ENCODE assay signal across 11 cellular contexts in genomic region chr5:54580997-54581741, GRCh38.
DNase-seq lines count a peak whose midpoint lies in the region; ATAC-seq and TF ChIP-seq lines count a peak whose summit lies in the region.
"Had no signal": no experiment of that assay in that cellular context is flagged by ENCODE, and none has a peak within 500 bp of the region (broad histone marks: within the 10 kb centered on the region; RNA-seq: fewer than 3 reads in every experiment).

No MANE protein-coding gene starts in this region.

- CTCF ChIA-PET in OCI-LY7 (lab: Charles Lee; ENCODE audit: unreplicated experiment), result no interaction called here

- H3K4me1 ChIP-seq in OCI-LY7 (ENCODE audit: insufficient read depth, low read length, poor library complexity, severe bottlenecking) (no peaks in the 10 kb centered on the region), urinary bladder (ENCODE audit: insufficient read depth) (peaks cover 2% of the 10 kb centered on the region)

- H4K20me1 ChIP-seq in OCI-LY7 (ENCODE audit: insufficient read depth, low read length), result no peaks in the 10 kb centered on the region

- ATAC-seq in HG03196 (IDR thresholded peaks at IDR 0.05; ENCODE audit: unreplicated experiment) (no peak), GM18511 (IDR thresholded peaks at IDR 0.05; ENCODE audit: unreplicated experiment) (no peak)

- H3K27me3 Mint-ChIP-seq in nephron (ENCODE audit: low read depth), result peaks cover under 1% of the 10 kb centered on the region

- no peaks in the 10 kb centered on the region for H3K79me2 ChIP-seq in OCI-LY7 (ENCODE audit: insufficient read depth, low read depth, low read length)

- intact Hi-C loops in OCI-LY7 (cut with micrococcal nuclease; ENCODE audit: unreplicated experiment), result no loop called here

- H3K4me3 Mint-ChIP-seq in nephron, result no peak overlapping the region
- H3K4me3 Mint-ChIP-seq: activated T-helper 1 cell treated with anti-CD3 and anti-CD28 coated beads, Interleukin-12 subunit alpha, Interleukin-12 subunit beta, Interleukin-2, Interleukin-4 antibody, amounts not matched to agents 30 ng/mL and 10 ng/mL and 1 ng/mL, durations not matched to agents 14 hours and 24 hours and 36 hours had no signal

- H3K27ac ChIP-seq in OCI-LY7 (ENCODE audit: low read depth, low read length, poor library complexity, severe bottlenecking), result no peak overlapping the region
- peak overlapping the region; percentile 48 for H3K27ac ChIP-seq in urinary bladder (ENCODE audit: low read depth)

- BruUV-seq in OCI-LY7 (replicated peaks; lab: Mats Ljungman, UMichigan), result no TSS peak

- TF ChIP-seq CTCF in OCI-LY7 (conservative IDR thresholded peaks at IDR 0.05; ENCODE audit: low read length), result no peak
- TF ChIP-seq CTCF in fibroblast of pulmonary artery (IDR thresholded peaks at IDR 0.05; ENCODE audit: low read length, missing control alignments), result no peak
- no peak for TF ChIP-seq CTCF in nephron (IDR thresholded peaks at IDR 0.05; ENCODE audit: unreplicated experiment in 3 of 3)

- no peaks in the 10 kb centered on the region for H3K9me3 ChIP-seq in OCI-LY7 (ENCODE audit: low read length)

- H2AFZ ChIP-seq in OCI-LY7 (ENCODE audit: low read length), result 0 out of 2 replicates have a peak overlapping the region, but pooled peaks have one; percentile 6

- peaks cover 20% of the 10 kb centered on the region for H3K4me1 Mint-ChIP-seq in nephron

- H3K4me2 ChIP-seq in OCI-LY7 (ENCODE audit: low read length), result no peak overlapping the region

- peak overlapping the region; percentile 21 to 64 (median 64) for H3K27ac Mint-ChIP-seq in nephron
- H3K27ac Mint-ChIP-seq: activated T-helper 1 cell treated with anti-CD3 and anti-CD28 coated beads, Interleukin-12 subunit alpha, Interleukin-12 subunit beta, Interleukin-2, Interleukin-4 antibody, amounts not matched to agents 30 ng/mL and 10 ng/mL and 1 ng/mL, durations not matched to agents 14 hours and 24 hours and 36 hours had no signal

- no peaks in the 10 kb centered on the region for H3K9me2 ChIP-seq in OCI-LY7 (ENCODE audit: insufficient read depth, low read length)

- DNase-seq in OCI-LY7 (ENCODE audit: low spot score) (no peak), fibroblast of pulmonary artery (ENCODE audit: low read depth) (peak; percentile 52), NCI-H69 (lab: John Stamatoyannopoulos, UW) (no peak)
- DNase-seq: DMS79 treated with DMSO at 0.1 percent for 48 hours, GOT3, NCI-H1436 had no signal

- H3K4me3 ChIP-seq in OCI-LY7 (ENCODE audit: low read depth, low read length, poor library complexity, severe bottlenecking) (no peak overlapping the region), fibroblast of pulmonary artery (replicated peaks; ENCODE audit: low read depth, low read length) (no peak overlapping the region), urinary bladder (ENCODE audit: low read depth, low read length) (no peak overlapping the region)

- WGBS in urinary bladder, result 49% methylated on average over 6 of the region's 6 CpGs

- H3K36me3 Mint-ChIP-seq in nephron (ENCODE audit: low read depth), result no peaks in the 10 kb centered on the region

- no peaks in the 10 kb centered on the region for H3K9me3 Mint-ChIP-seq in nephron

- no peaks in the 10 kb centered on the region for H3K36me3 ChIP-seq in OCI-LY7 (ENCODE audit: insufficient read depth, low read length)
- no peaks in the 10 kb centered on the region for H3K36me3 ChIP-seq in urinary bladder (ENCODE audit: insufficient read depth)

- POLR2A ChIA-PET in OCI-LY7 (lab: Charles Lee), result no interaction called here
